Comparison of ENCODE assay signal across 21 cellular contexts in genomic region chr1:6087402-6087772, GRCh38. TPM values are rescaled to one million over a fixed set of nuclear protein-coding genes. Genes with fewer than 3 reads are reported as not detected.
DNase-seq lines count a peak whose midpoint lies in the region; ATAC-seq and TF ChIP-seq lines count a peak whose summit lies in the region.
"Had no signal": no experiment of that assay in that cellular context is flagged by ENCODE, and none has a peak within 500 bp of the region (broad histone marks: within the 10 kb centered on the region; RNA-seq: fewer than 3 reads in every experiment).

No MANE protein-coding gene starts in this region.

- no peaks in the 10 kb centered on the region for H3K9me2 ChIP-seq in OCI-LY7 (ENCODE audit: insufficient read depth, low read length)

- no TSS peak for BruUV-seq in OCI-LY7 (replicated peaks; lab: Mats Ljungman, UMichigan)

- H3K36me3 ChIP-seq in endodermal cell (ENCODE audit: control insufficient read depth, insufficient read depth, low read length), result no peaks in the 10 kb centered on the region
- H3K36me3 ChIP-seq in OCI-LY7 (ENCODE audit: insufficient read depth, low read length), result 0 out of 2 replicates have a peak, but pooled peaks cover 2% of the 10 kb centered on the region

- H3K9me3 ChIP-seq in endodermal cell (ENCODE audit: control insufficient read depth, low read length) (no peaks in the 10 kb centered on the region), OCI-LY7 (ENCODE audit: low read length) (no peaks in the 10 kb centered on the region)

- no peak overlapping the region for H2AFZ ChIP-seq in OCI-LY7 (ENCODE audit: low read length)

- peaks cover 44% of the 10 kb centered on the region for H3K36me3 Mint-ChIP-seq in activated CD8-positive, alpha-beta T cell treated with anti-CD3 and anti-CD28 coated beads, Interleukin-2, amount 10 ng/mL, durations not matched to agents 7 days and 5 days (ENCODE audit: low read depth)
- H3K36me3 Mint-ChIP-seq in activated CD8-positive, alpha-beta T cell treated with anti-CD3 and anti-CD28 coated beads for 36 hours (ENCODE audit: low read depth), result peaks cover 27% of the 10 kb centered on the region
- H3K36me3 Mint-ChIP-seq in natural killer cell (peaks cover 7% of the 10 kb centered on the region), endodermal cell (ENCODE audit: low read depth) (no peaks in the 10 kb centered on the region)
- H3K36me3 Mint-ChIP-seq in natural killer cell treated with Interleukin-12 subunit alpha and Interleukin-12 subunit beta and Interleukin-15 and Interleukin-18, amount 100 ng/mL, for 72 hours, result no peaks in the 10 kb centered on the region

- ATAC-seq in activated CD8-positive, alpha-beta T cell treated with anti-CD3 and anti-CD28 coated beads, Interleukin-2, amount 10 ng/mL, durations not matched to agents 7 days and 5 days, result peak; percentile 28
- no peak for ATAC-seq in activated CD8-positive, alpha-beta T cell treated with anti-CD3 and anti-CD28 coated beads for 36 hours
- no peak for ATAC-seq in natural killer cell
- no peak for ATAC-seq in natural killer cell treated with Interleukin-12 subunit alpha and Interleukin-12 subunit beta and Interleukin-15 and Interleukin-18, amount 100 ng/mL, for 72 hours
- ATAC-seq: Panc1 had no signal

- no peak overlapping the region for H3K4me3 Mint-ChIP-seq in activated CD8-positive, alpha-beta T cell treated with anti-CD3 and anti-CD28 coated beads, Interleukin-2, amount 10 ng/mL, durations not matched to agents 7 days and 5 days
- H3K4me3 Mint-ChIP-seq in activated CD8-positive, alpha-beta T cell treated with anti-CD3 and anti-CD28 coated beads for 36 hours, result no peak overlapping the region
- H3K4me3 Mint-ChIP-seq in natural killer cell (no peak overlapping the region), endodermal cell (no peak overlapping the region)
- H3K4me3 Mint-ChIP-seq in natural killer cell treated with Interleukin-12 subunit alpha and Interleukin-12 subunit beta and Interleukin-15 and Interleukin-18, amount 100 ng/mL, for 72 hours, result no peak overlapping the region
- H3K4me3 Mint-ChIP-seq: CD4-positive, CD25-positive, alpha-beta regulatory T cell had no signal

- no peak for TF ChIP-seq CTCF in activated CD8-positive, alpha-beta T cell treated with anti-CD3 and anti-CD28 coated beads for 36 hours (IDR thresholded peaks at IDR 0.05)
- no peak for TF ChIP-seq CTCF in natural killer cell (IDR thresholded peaks at IDR 0.05)
- TF ChIP-seq CTCF in endodermal cell (conservative IDR thresholded peaks at IDR 0.05), result no peak
- no peak for TF ChIP-seq CTCF in OCI-LY7 (conservative IDR thresholded peaks at IDR 0.05; ENCODE audit: low read length)

- no peaks in the 10 kb centered on the region for H3K9me3 Mint-ChIP-seq in activated CD8-positive, alpha-beta T cell treated with anti-CD3 and anti-CD28 coated beads, Interleukin-2, amount 10 ng/mL, durations not matched to agents 7 days and 5 days (ENCODE audit: insufficient read depth)
- no peaks in the 10 kb centered on the region for H3K9me3 Mint-ChIP-seq in activated CD8-positive, alpha-beta T cell treated with anti-CD3 and anti-CD28 coated beads for 36 hours
- H3K9me3 Mint-ChIP-seq in natural killer cell (no peaks in the 10 kb centered on the region), endodermal cell (no peaks in the 10 kb centered on the region)
- no peaks in the 10 kb centered on the region for H3K9me3 Mint-ChIP-seq in natural killer cell treated with Interleukin-12 subunit alpha and Interleukin-12 subunit beta and Interleukin-15 and Interleukin-18, amount 100 ng/mL, for 72 hours
- H3K9me3 Mint-ChIP-seq: CD4-positive, CD25-positive, alpha-beta regulatory T cell had no signal

- WGBS in endodermal cell (ENCODE audit: insufficient coverage in 1 of 2, insufficient read length in 1 of 2), 2 experiments, result 76 to 90% methylated on average over 3 to 12 of the region's 12 CpGs

- H3K9ac ChIP-seq in endodermal cell (ENCODE audit: extremely low read depth, low read length, poor library complexity, severe bottlenecking), result no peak overlapping the region

- H3K4me3 ChIP-seq in endodermal cell (ENCODE audit: low read length), result no peak overlapping the region
- H3K4me3 ChIP-seq in OCI-LY7 (ENCODE audit: low read depth, low read length, poor library complexity, severe bottlenecking), result no peak overlapping the region

- H3K4me1 Mint-ChIP-seq in activated CD8-positive, alpha-beta T cell treated with anti-CD3 and anti-CD28 coated beads, Interleukin-2, amount 10 ng/mL, durations not matched to agents 7 days and 5 days (ENCODE audit: low read depth), result no peaks in the 10 kb centered on the region
- H3K4me1 Mint-ChIP-seq in activated CD8-positive, alpha-beta T cell treated with anti-CD3 and anti-CD28 coated beads for 36 hours (ENCODE audit: low read depth), result no peaks in the 10 kb centered on the region
- H3K4me1 Mint-ChIP-seq in natural killer cell (peaks cover 5 to 6% of the 10 kb centered on the region in 2 donors), endodermal cell (no peaks in the 10 kb centered on the region)
- H3K4me1 Mint-ChIP-seq in natural killer cell treated with Interleukin-12 subunit alpha and Interleukin-12 subunit beta and Interleukin-15 and Interleukin-18, amount 100 ng/mL, for 72 hours (ENCODE audit: low read depth in 2 of 2), result no peaks in the 10 kb centered on the region

- no peaks in the 10 kb centered on the region for H4K20me1 ChIP-seq in OCI-LY7 (ENCODE audit: insufficient read depth, low read length)

- CTCF ChIA-PET in activated CD8-positive, alpha-beta T cell treated with anti-CD3 and anti-CD28 coated beads, Interleukin-2, amount 10 ng/mL, durations not matched to agents 7 days and 5 days (lab: Charles Lee), result no interaction called here
- CTCF ChIA-PET in activated CD8-positive, alpha-beta T cell treated with anti-CD3 and anti-CD28 coated beads for 36 hours (lab: Charles Lee), result no interaction called here
- CTCF ChIA-PET in OCI-LY7 (lab: Charles Lee; ENCODE audit: unreplicated experiment), result no interaction called here

- no peaks in the 10 kb centered on the region for H3K27me3 ChIP-seq in endodermal cell (ENCODE audit: control insufficient read depth, insufficient read depth, low read length, poor library complexity, severe bottlenecking)

- H3K4me1 ChIP-seq in endodermal cell (ENCODE audit: control insufficient read depth, insufficient read depth, low read length) (no peaks in the 10 kb centered on the region), OCI-LY7 (ENCODE audit: insufficient read depth, low read length, poor library complexity, severe bottlenecking) (no peaks in the 10 kb centered on the region)

- no peak overlapping the region for H3K4me2 ChIP-seq in OCI-LY7 (ENCODE audit: low read length)

- H3K27ac ChIP-seq in cingulate gyrus (ENCODE audit: low read depth, low read length), result peak overlapping the region; percentile 39
- H3K27ac ChIP-seq in endodermal cell (ENCODE audit: low read depth, low read length), result no peak overlapping the region
- no peak overlapping the region for H3K27ac ChIP-seq in OCI-LY7 (ENCODE audit: low read depth, low read length, poor library complexity, severe bottlenecking)
- H3K27ac ChIP-seq: 22Rv1, RWPE1 had no signal

- DNase-seq in activated CD8-positive, alpha-beta T cell treated with anti-CD3 and anti-CD28 coated beads, Interleukin-2, amount 10 ng/mL, durations not matched to agents 7 days and 5 days, result no peak
- DNase-seq in activated CD8-positive, alpha-beta T cell treated with anti-CD3 and anti-CD28 coated beads for 36 hours, result no peak
- DNase-seq in natural killer cell (no peak), endodermal cell (no peak), OCI-LY7 (ENCODE audit: low spot score) (no peak), AML-193 (lab: John Stamatoyannopoulos, UW) (no peak)
- DNase-seq in natural killer cell treated with Interleukin-12 subunit alpha and Interleukin-12 subunit beta and Interleukin-15 and Interleukin-18, amount 100 ng/mL, for 72 hours (ENCODE audit: low spot score), result no peak
- DNase-seq: CD4-positive, CD25-positive, alpha-beta regulatory T cell; DMS153; DND-41; NCI-H1048; NCI-H1417 treated with DMSO at 0.1 percent for 48 hours; NCI-H1694 treated with DMSO at 0.1 percent for 48 hours; NCI-H2081; NCI-H2227 treated with DMSO at 0.1 percent for 48 hours; NCI-H69; SIG-M5 had no signal

- H3K27ac Mint-ChIP-seq in activated CD8-positive, alpha-beta T cell treated with anti-CD3 and anti-CD28 coated beads, Interleukin-2, amount 10 ng/mL, durations not matched to agents 7 days and 5 days, result no peak overlapping the region
- no peak overlapping the region for H3K27ac Mint-ChIP-seq in activated CD8-positive, alpha-beta T cell treated with anti-CD3 and anti-CD28 coated beads for 36 hours
- peak overlapping the region; percentile 45 to 54 for H3K27ac Mint-ChIP-seq in natural killer cell
- H3K27ac Mint-ChIP-seq in natural killer cell treated with Interleukin-12 subunit alpha and Interleukin-12 subunit beta and Interleukin-15 and Interleukin-18, amount 100 ng/mL, for 72 hours, result peak overlapping the region in 1 of 2 donors; percentile 31
- no peak overlapping the region for H3K27ac Mint-ChIP-seq in endodermal cell
- H3K27ac Mint-ChIP-seq: CD4-positive, CD25-positive, alpha-beta regulatory T cell had no signal

- intact Hi-C loops in activated CD8-positive, alpha-beta T cell treated with anti-CD3 and anti-CD28 coated beads for 36 hours (cut with micrococcal nuclease), result no loop called here
- intact Hi-C loops in natural killer cell (cut with micrococcal nuclease) (no loop called here), OCI-LY7 (cut with micrococcal nuclease; ENCODE audit: unreplicated experiment) (no loop called here)

- no peaks in the 10 kb centered on the region for H3K27me3 Mint-ChIP-seq in activated CD8-positive, alpha-beta T cell treated with anti-CD3 and anti-CD28 coated beads, Interleukin-2, amount 10 ng/mL, durations not matched to agents 7 days and 5 days (ENCODE audit: low read depth)
- no peaks in the 10 kb centered on the region for H3K27me3 Mint-ChIP-seq in activated CD8-positive, alpha-beta T cell treated with anti-CD3 and anti-CD28 coated beads for 36 hours
- H3K27me3 Mint-ChIP-seq in natural killer cell (ENCODE audit: low read depth in 2 of 2) (no peaks in the 10 kb centered on the region), endodermal cell (ENCODE audit: insufficient read depth) (no peaks in the 10 kb centered on the region)
- H3K27me3 Mint-ChIP-seq in natural killer cell treated with Interleukin-12 subunit alpha and Interleukin-12 subunit beta and Interleukin-15 and Interleukin-18, amount 100 ng/mL, for 72 hours, result no peaks in the 10 kb centered on the region
- H3K27me3 Mint-ChIP-seq: CD4-positive, CD25-positive, alpha-beta regulatory T cell had no signal

- H3K79me2 ChIP-seq in OCI-LY7 (ENCODE audit: insufficient read depth, low read depth, low read length), result no peaks in the 10 kb centered on the region

- POLR2A ChIA-PET in activated CD8-positive, alpha-beta T cell treated with anti-CD3 and anti-CD28 coated beads, Interleukin-2, amount 10 ng/mL, durations not matched to agents 7 days and 5 days (lab: Charles Lee), result no interaction called here
- POLR2A ChIA-PET in activated CD8-positive, alpha-beta T cell treated with anti-CD3 and anti-CD28 coated beads for 36 hours (lab: Charles Lee), result interaction anchor here (0.6 to 0.9 kb wide), 2 partner anchors 10 to 11 kb away, joined by 3 to 4 read pairs; no protein-coding TSS in a partner anchor
- POLR2A ChIA-PET in OCI-LY7 (lab: Charles Lee), result no interaction called here

RNA-seq across cellular contexts. Expression of gene KCNAB2, which starts 41.7 kb away (rescaled TPM):
- 100 to 1,000 TPM; 343 to 360 TPM for total RNA-seq in activated CD8-positive, alpha-beta T cell treated with anti-CD3 and anti-CD28 coated beads, Interleukin-2, amount 10 ng/mL, durations not matched to agents 7 days and 5 days
- total RNA-seq in activated CD8-positive, alpha-beta T cell treated with anti-CD3 and anti-CD28 coated beads for 36 hours, result 100 to 1,000 TPM; 290 to 299 TPM
- total RNA-seq in natural killer cell (100 to 1,000 TPM; 387 to 749 (median 430) TPM), endodermal cell (10 to 100 TPM; 14.9 to 22.9 TPM), OCI-LY7 (2022) (120 and 133 TPM in 2 replicates)
- 100 to 1,000 TPM; 157 to 360 TPM for total RNA-seq in natural killer cell treated with Interleukin-12 subunit alpha and Interleukin-12 subunit beta and Interleukin-15 and Interleukin-18, amount 100 ng/mL, for 72 hours
- 6.6 TPM for polyA plus RNA-seq in endodermal cell (2013, experiment 1 of 2)
- polyA plus RNA-seq in endodermal cell (2013, experiment 2 of 2), result 6.0 TPM
- 42.1 and 46.7 TPM in 2 replicates for total RNA-seq in OCI-LY7 (2014; rRNA removed; shearing (Covaris generic))

Comparison
In these comparisons a context has a peak if more than half of its experiments do, and no peak if none do; other contexts are left out.
1. H3K27ac Mint-ChIP-seq: peak in natural killer cell (2 of 2); none in activated CD8-positive, alpha-beta T cell treated with anti-CD3 and anti-CD28 coated beads, Interleukin-2, amount 10 ng/mL, durations not matched to agents 7 days and 5 days (single experiment), activated CD8-positive, alpha-beta T cell treated with anti-CD3 and anti-CD28 coated beads for 36 hours (single experiment) and endodermal cell (single experiment).